Comparison of ENCODE assay signal across 8 cellular contexts in genomic region chr11:64247729-64248531, GRCh38. TPM values are rescaled to one million over a fixed set of nuclear protein-coding genes. Genes with fewer than 3 reads are reported as not detected.
DNase-seq lines count a peak whose midpoint lies in the region; ATAC-seq, FAIRE-seq and TF ChIP-seq lines count a peak whose summit lies in the region.

No MANE protein-coding gene starts in this region.

- peaks cover 9 to 44% (median 32%) of the 10 kb centered on the region in 11 experiments; a peak in 21 of 22 replicates for H4K20me1 ChIP-seq in BLaER1 treated with 17β-estradiol and CSF1 and Interleukin-3, amounts not matched to agents 10 nM and 100 nM
- H4K20me1 ChIP-seq in H1 (replicated peaks in 1 of 2; ENCODE audit: control insufficient read depth in 1 of 2, insufficient read depth in 2 of 2, low read length in 2 of 2), result peaks cover 2 to 17% of the 10 kb centered on the region in 2 experiments

- H3K14ac ChIP-seq in H1 (ENCODE audit: insufficient read length), result no peak overlapping the region

- peak overlapping the region; percentile 85 for H3K4me3 Mint-ChIP-seq in natural killer cell

- peaks cover 20% of the 10 kb centered on the region for H3K23me2 ChIP-seq in H1 (ENCODE audit: low read depth, low read length)

- peak overlapping the region; percentile 32; the same call in 1 of the 2 replicates for H2AK5ac ChIP-seq in H1 (ENCODE audit: low read depth, low read length)

- peak overlapping the region; percentile 54 for H4K91ac ChIP-seq in H1 (replicated peaks; ENCODE audit: insufficient read length, low read length)

- no peak for TF ChIP-seq RAD21 in H1 (IDR thresholded peaks at IDR 0.05 in 1 of 2, conservative IDR thresholded peaks at IDR 0.05 in 1 of 2; ENCODE audit: low read depth in 2 of 2, low read length in 2 of 2)

- no peak for TF ChIP-seq CTCF in H1 (IDR thresholded peaks at IDR 0.05; ENCODE audit: control extremely low read depth in 1 of 3, insufficient read depth in 1 of 3, low read depth in 1 of 3, low read length in 3 of 3)
- TF ChIP-seq CTCF in natural killer cell (IDR thresholded peaks at IDR 0.05), result no peak

- FAIRE-seq in H1 (lab: Jason Lieb, UNC), result no peak

- peak overlapping the region; percentile 81 to 97 (median 92); a peak in 20 of 22 replicates for H3K9ac ChIP-seq in BLaER1 treated with 17β-estradiol and CSF1 and Interleukin-3, amounts not matched to agents 10 nM and 100 nM
- H3K9ac ChIP-seq in H1 (replicated peaks in 1 of 4; ENCODE audit: extremely low read depth in 1 of 4, low read depth in 3 of 4, low read length in 3 of 4), result no peak overlapping the region

- H3K27me3 ChIP-seq in BLaER1 treated with 17β-estradiol and CSF1 and Interleukin-3, amounts not matched to agents 10 nM and 100 nM, result no peaks in the 10 kb centered on the region
- H3K27me3 ChIP-seq in H1 (replicated peaks in 1 of 4; ENCODE audit: control insufficient read depth in 3 of 4, extremely low read depth in 1 of 4, insufficient read depth in 3 of 4, low read length in 3 of 4), result no peaks in the 10 kb centered on the region

- peak overlapping the region; percentile 18 for H2BK120ac ChIP-seq in H1 (replicated peaks; ENCODE audit: low read depth, low read length)

- H3K4me1 ChIP-seq in BLaER1 treated with 17β-estradiol and CSF1 and Interleukin-3, amounts not matched to agents 10 nM and 100 nM, result peaks cover 53 to 82% (median 77%) of the 10 kb centered on the region in 10 experiments
- H3K4me1 ChIP-seq in H1 (replicated peaks in 1 of 4; ENCODE audit: control insufficient read depth in 3 of 4, insufficient read depth in 4 of 4, low read length in 3 of 4), result peaks cover 0 to 45% (median 36%) of the 10 kb centered on the region in 4 experiments; a peak in 6 of 7 replicates

- H3K4me3 ChIP-seq in BLaER1 treated with 17β-estradiol and CSF1 and Interleukin-3, amounts not matched to agents 10 nM and 100 nM, result peak overlapping the region; percentile 81 to 99 (median 96)
- H3K4me3 ChIP-seq in H1 (ENCODE audit: extremely low read depth in 1 of 4, insufficient read depth in 2 of 4, low read depth in 3 of 4, low read length in 4 of 4), result peak overlapping the region; percentile 56 to 83 (median 70); a peak in 7 of 8 replicates

- H3K18ac ChIP-seq in H1 (ENCODE audit: extremely low read depth, low read length), result peak overlapping the region; percentile 62

- peak overlapping the region; percentile 73 for H3K4ac ChIP-seq in H1 (replicated peaks; ENCODE audit: insufficient read length, low read depth, low read length)

- in situ Hi-C loops in ACHN (cut with HindIII; ENCODE audit: low pct_ligation_motif_present, low pct_unique_long_range_greater_than_20kb, low sequenced_read_pairs), result no loop called here

- WGBS in H1 (ENCODE audit: extremely low coverage in 1 of 2, insufficient coverage in 1 of 2, insufficient read length in 1 of 2, insufficient replicate concordance in 2 of 2, low coverage in 1 of 2, low lambda C conversion rate in 2 of 2, missing lambda C conversion rate in 1 of 2), 2 experiments, result 40% methylated on average over 31 of the region's 31 CpGs; no CpG with 5 or more reads in 1 of the 2 experiments

- no peaks in the 10 kb centered on the region for H3K9me3 ChIP-seq in BLaER1 treated with 17β-estradiol and CSF1 and Interleukin-3, amounts not matched to agents 10 nM and 100 nM (replicated peaks in 1 of 11)
- no peaks in the 10 kb centered on the region for H3K9me3 ChIP-seq in H1 (ENCODE audit: insufficient read depth in 2 of 2, low read depth in 1 of 2, low read length in 1 of 2)

- peak overlapping the region; percentile 88; the same call in 1 of the 2 replicates for H2BK5ac ChIP-seq in H1 (ENCODE audit: low read depth, low read length)

- ATAC-seq in natural killer cell, result no peak

- no peak overlapping the region for H2AFZ ChIP-seq in H1 (ENCODE audit: low read length)

- H4K5ac ChIP-seq in H1 (ENCODE audit: insufficient read length, low read depth, low read length), result peak overlapping the region; percentile 12

- TF ChIP-seq POLR2A in H1 (IDR thresholded peaks at IDR 0.05; ENCODE audit: control extremely low read depth in 1 of 2, low read depth in 2 of 2, low read length in 2 of 2) (no peak), erythroblast (IDR thresholded peaks at IDR 0.05; ENCODE audit: low read length) (no peak)

- peak overlapping the region; percentile 63; the same call in 1 of the 2 replicates for H4K8ac ChIP-seq in H1 (ENCODE audit: extremely low read depth, insufficient read depth, low read length)

- H3K4me1 Mint-ChIP-seq in natural killer cell, result peaks cover 14 to 50% of the 10 kb centered on the region in 2 donors

- DNase-seq in NCI-H2227 treated with DMSO at 0.1 percent for 48 hours (lab: John Stamatoyannopoulos, UW) (peak; percentile 26), H1 (ENCODE audit: low read depth in 1 of 2, low spot score in 2 of 2) (no peak), natural killer cell (no peak), erythroblast (lab: John Stamatoyannopoulos, UW) (no peak), SW 1271 (lab: John Stamatoyannopoulos, UW) (no peak), ACHN (no peak)
- DNase-seq in stimulated activated CD4-positive, alpha-beta T cell treated with anti-CD3 and anti-CD28 coated beads, Interleukin-15, amount 100 ng/mL, for 24 hours, result no peak

- peaks cover 6 to 27% of the 10 kb centered on the region in 2 experiments; a peak in 3 of 4 replicates for H3K79me2 ChIP-seq in H1 (ENCODE audit: control insufficient read depth in 1 of 2, insufficient read depth in 2 of 2, low read length in 2 of 2)

- intact Hi-C loops in natural killer cell (cut with micrococcal nuclease), result no loop called here

- TF ChIP-seq EP300 in H1 (IDR thresholded peaks at IDR 0.05; ENCODE audit: borderline replicate concordance in 1 of 2, low read depth in 2 of 2, low read length in 2 of 2), result no peak

- peaks cover 6% of the 10 kb centered on the region for H3K79me1 ChIP-seq in H1 (ENCODE audit: low read depth, low read length)

- no peaks in the 10 kb centered on the region for H3K27me3 Mint-ChIP-seq in natural killer cell (ENCODE audit: low read depth in 2 of 2)

- H2BK12ac ChIP-seq in H1 (ENCODE audit: low read depth, low read length), result peak overlapping the region; percentile 82; the same call in 1 of the 2 replicates

- H2BK15ac ChIP-seq in H1 (ENCODE audit: low read length), result peak overlapping the region; percentile 95

- POLR2A ChIA-PET in H1 (lab: Charles Lee; ENCODE audit: partially characterized antibody), result interaction anchor here (0.7 to 13.1 kb wide), 18 partner anchors 11 to 331 kb away, joined by 3 to 352 read pairs (median 4); partner anchors contain the start of genes BAD, DNAJC4, ESRRA and FERMT3

- H3K36me3 ChIP-seq in BLaER1 treated with 17β-estradiol and CSF1 and Interleukin-3, amounts not matched to agents 10 nM and 100 nM, result peaks cover 13 to 25% (median 21%) of the 10 kb centered on the region in 11 experiments
- H3K36me3 ChIP-seq in H1 (ENCODE audit: control insufficient read depth in 2 of 4, insufficient read depth in 4 of 4, low read length in 3 of 4), result peaks cover 0 to 17% (median 4%) of the 10 kb centered on the region in 4 experiments; a peak in 4 of 8 replicates

- H3K23ac ChIP-seq in H1 (ENCODE audit: insufficient read length), result no peak overlapping the region

- H3K4me2 ChIP-seq in BLaER1 treated with 17β-estradiol and CSF1 and Interleukin-3, amounts not matched to agents 10 nM and 100 nM, result peak overlapping the region; percentile 92 to 100 (median 99)
- peak overlapping the region; percentile 73 to 99 for H3K4me2 ChIP-seq in H1 (ENCODE audit: insufficient read depth in 1 of 2, low read depth in 2 of 2, low read length in 2 of 2)

- peak overlapping the region in 9 of 11 experiments; percentile 79 to 96 (median 94); a peak in 17 of 22 replicates for H3K27ac ChIP-seq in BLaER1 treated with 17β-estradiol and CSF1 and Interleukin-3, amounts not matched to agents 10 nM and 100 nM
- no peak overlapping the region for H3K27ac ChIP-seq in H1 (ENCODE audit: low read depth, low read length)

- H3K9me3 Mint-ChIP-seq in natural killer cell, result no peaks in the 10 kb centered on the region

- no peaks in the 10 kb centered on the region for H3K36me3 Mint-ChIP-seq in natural killer cell

- peak overlapping the region in 1 of 2 donors; percentile 54 for H3K27ac Mint-ChIP-seq in natural killer cell

- CTCF ChIA-PET in H1 (lab: Charles Lee; ENCODE audit: partially characterized antibody), result interaction anchor here (0.8 to 10.0 kb wide), 11 partner anchors 14 to 1007 kb away, joined by 3 to 102 read pairs (median 5); partner anchors contain the start of genes CATSPERZ, ESRRA, FERMT3 and NUDT22

- H2BK20ac ChIP-seq in H1 (ENCODE audit: low read length), result 0 out of 2 replicates have a peak overlapping the region, but pooled peaks have one; percentile 16

- H3K56ac ChIP-seq in H1 (replicated peaks; ENCODE audit: insufficient read length, low read depth, low read length), result peak overlapping the region; percentile 5

RNA-seq across cellular contexts. Expression of gene PPP1R14B, which starts 1.2 kb away (rescaled TPM):
- 418 and 419 TPM in 2 replicates for total RNA-seq in H1 (2021; fragmentation: NEBNext Ultra II Directional; extraction: Animal tissue kit (Norgen Biotek cat#: 25700))
- polyA plus RNA-seq in H1 (2011; rRNA removed), result 265 and 351 TPM in 2 replicates
- 355 TPM for polyA plus RNA-seq in H1 (2011; cell fraction: cytosol; rRNA removed)
- 372 TPM for polyA plus RNA-seq in H1 (2011; cell fraction: nucleus; rRNA removed)
- 364 to 529 TPM (median 400 TPM) in 4 replicates for polyA plus RNA-seq in H1 (2012, experiment 1 of 2)
- polyA plus RNA-seq in H1 (2012, experiment 2 of 2), result 509 TPM
- 524 TPM for polyA plus RNA-seq in H1 (2013, experiment 1 of 2)
- 516 TPM for polyA plus RNA-seq in H1 (2013, experiment 2 of 2)
- polyA minus RNA-seq in H1 (2011; rRNA and poly(A)+ RNA removed), result 47.0 and 71.7 TPM in 2 replicates
- polyA minus RNA-seq in H1 (2011; cell fraction: cytosol; rRNA and poly(A)+ RNA removed), result 102 TPM
- 71.7 TPM for polyA minus RNA-seq in H1 (2011; cell fraction: nucleus; rRNA and poly(A)+ RNA removed)
- total RNA-seq in natural killer cell, result 10 to 100 TPM; 16.9 to 21.3 (median 21.0) TPM

RNA-seq across cellular contexts. Expression of gene PLCB3, which starts 3.4 kb away (rescaled TPM):
- 104 TPM in 2 replicates for total RNA-seq in H1 (2021; fragmentation: NEBNext Ultra II Directional; extraction: Animal tissue kit (Norgen Biotek cat#: 25700))
- polyA plus RNA-seq in H1 (2011; rRNA removed), result 47.2 and 70.6 TPM in 2 replicates
- 48.7 TPM for polyA plus RNA-seq in H1 (2011; cell fraction: cytosol; rRNA removed)
- 134 TPM for polyA plus RNA-seq in H1 (2011; cell fraction: nucleus; rRNA removed)
- polyA plus RNA-seq in H1 (2012, experiment 1 of 2), result 50.8 to 85.0 TPM (median 76.3 TPM) in 4 replicates
- 54.3 TPM for polyA plus RNA-seq in H1 (2012, experiment 2 of 2)
- polyA plus RNA-seq in H1 (2013, experiment 1 of 2), result 54.2 TPM
- polyA plus RNA-seq in H1 (2013, experiment 2 of 2), result 53.1 TPM
- 51.4 and 51.5 TPM in 2 replicates for polyA minus RNA-seq in H1 (2011; rRNA and poly(A)+ RNA removed)
- 50.2 TPM for polyA minus RNA-seq in H1 (2011; cell fraction: cytosol; rRNA and poly(A)+ RNA removed)
- 42.7 TPM for polyA minus RNA-seq in H1 (2011; cell fraction: nucleus; rRNA and poly(A)+ RNA removed)
- 1 to 10 TPM; 5.4 to 7.6 (median 5.5) TPM for total RNA-seq in natural killer cell

RNA-seq across cellular contexts. Expression of gene FKBP2, which starts 7.0 kb away (rescaled TPM):
- total RNA-seq in H1 (2021; fragmentation: NEBNext Ultra II Directional; extraction: Animal tissue kit (Norgen Biotek cat#: 25700)), result 41.7 and 43.2 TPM in 2 replicates
- 52.5 and 67.3 TPM in 2 replicates for polyA plus RNA-seq in H1 (2011; rRNA removed)
- 68.9 TPM for polyA plus RNA-seq in H1 (2011; cell fraction: cytosol; rRNA removed)
- polyA plus RNA-seq in H1 (2011; cell fraction: nucleus; rRNA removed), result 41.9 TPM
- 82.9 to 116 TPM (median 94.9 TPM) in 4 replicates for polyA plus RNA-seq in H1 (2012, experiment 1 of 2)
- 63.5 TPM for polyA plus RNA-seq in H1 (2012, experiment 2 of 2)
- 59.3 TPM for polyA plus RNA-seq in H1 (2013, experiment 1 of 2)
- polyA plus RNA-seq in H1 (2013, experiment 2 of 2), result 69.6 TPM
- polyA minus RNA-seq in H1 (2011; rRNA and poly(A)+ RNA removed), result 10.7 and 10.8 TPM in 2 replicates
- polyA minus RNA-seq in H1 (2011; cell fraction: cytosol; rRNA and poly(A)+ RNA removed), result 26.5 TPM
- polyA minus RNA-seq in H1 (2011; cell fraction: nucleus; rRNA and poly(A)+ RNA removed), result 14.5 TPM
- 10 to 100 TPM; 26.4 to 39.3 (median 30.3) TPM for total RNA-seq in natural killer cell

RNA-seq across cellular contexts. Expression of gene VEGFB, which starts 13.5 kb away (rescaled TPM):
- 46.1 and 49.6 TPM in 2 replicates for total RNA-seq in H1 (2021; fragmentation: NEBNext Ultra II Directional; extraction: Animal tissue kit (Norgen Biotek cat#: 25700))
- 9.3 and 11.4 TPM in 2 replicates for polyA plus RNA-seq in H1 (2011; rRNA removed)
- polyA plus RNA-seq in H1 (2011; cell fraction: cytosol; rRNA removed), result 8.7 TPM
- polyA plus RNA-seq in H1 (2011; cell fraction: nucleus; rRNA removed), result 14.7 TPM
- polyA plus RNA-seq in H1 (2012, experiment 1 of 2), result 43.8 to 51.1 TPM (median 49.1 TPM) in 4 replicates
- polyA plus RNA-seq in H1 (2012, experiment 2 of 2), result 70.8 TPM
- 32.6 TPM for polyA plus RNA-seq in H1 (2013, experiment 1 of 2)
- 31.8 TPM for polyA plus RNA-seq in H1 (2013, experiment 2 of 2)
- polyA minus RNA-seq in H1 (2011; rRNA and poly(A)+ RNA removed), result 2.2 and 6.1 TPM in 2 replicates
- polyA minus RNA-seq in H1 (2011; cell fraction: cytosol; rRNA and poly(A)+ RNA removed), result 9.4 TPM
- 6.5 TPM for polyA minus RNA-seq in H1 (2011; cell fraction: nucleus; rRNA and poly(A)+ RNA removed)
- 10 to 100 TPM; 30.7 to 38.7 (median 37.3) TPM for total RNA-seq in natural killer cell

RNA-seq across cellular contexts. Expression of gene DNAJC4, which starts 17.6 kb away (rescaled TPM):
- 14.6 and 17.8 TPM in 2 replicates for total RNA-seq in H1 (2021; fragmentation: NEBNext Ultra II Directional; extraction: Animal tissue kit (Norgen Biotek cat#: 25700))
- 31.0 and 34.0 TPM in 2 replicates for polyA plus RNA-seq in H1 (2011; rRNA removed)
- 25.0 TPM for polyA plus RNA-seq in H1 (2011; cell fraction: cytosol; rRNA removed)
- polyA plus RNA-seq in H1 (2011; cell fraction: nucleus; rRNA removed), result 66.8 TPM
- polyA plus RNA-seq in H1 (2012, experiment 1 of 2), result 25.2 to 30.5 TPM (median 27.3 TPM) in 4 replicates
- polyA plus RNA-seq in H1 (2012, experiment 2 of 2), result 22.9 TPM
- polyA plus RNA-seq in H1 (2013, experiment 1 of 2), result 25.9 TPM
- polyA plus RNA-seq in H1 (2013, experiment 2 of 2), result 23.8 TPM
- polyA minus RNA-seq in H1 (2011; rRNA and poly(A)+ RNA removed), result 8.7 and 13.7 TPM in 2 replicates
- 10.3 TPM for polyA minus RNA-seq in H1 (2011; cell fraction: cytosol; rRNA and poly(A)+ RNA removed)
- polyA minus RNA-seq in H1 (2011; cell fraction: nucleus; rRNA and poly(A)+ RNA removed), result 7.9 TPM
- total RNA-seq in natural killer cell, result 10 to 100 TPM; 45.0 to 47.0 (median 46.6) TPM

Comparison
In these comparisons a context has a peak if more than half of its experiments do, and no peak if none do; other contexts are left out.
1. H3K9ac ChIP-seq: peak in BLaER1 treated with 17β-estradiol and CSF1 and Interleukin-3, amounts not matched to agents 10 nM and 100 nM (11 of 11); none in H1 (0 of 4).
2. RNA of gene PPP1R14B, which starts 1.2 kb away (total RNA-seq): 418 to 419 TPM in H1; 16.9 to 21.3 TPM in natural killer cell; every median in the first group is over 10 times any median in the second.
3. RNA of gene PLCB3, which starts 3.4 kb away (total RNA-seq): 104 TPM in H1; 5.4 to 7.6 TPM in natural killer cell; every median in the first group is over 10 times any median in the second.